12 cellular contexts compared by ENCODE assay signal in genomic region chr20:61874421-61875068, GRCh38.
DNase-seq lines count a peak whose midpoint lies in the region; ATAC-seq and TF ChIP-seq lines count a peak whose summit lies in the region.
"Had no signal": no experiment of that assay in that cellular context is flagged by ENCODE, and none has a peak within 500 bp of the region (broad histone marks: within the 10 kb centered on the region; RNA-seq: fewer than 3 reads in every experiment).

No MANE protein-coding gene starts in this region.

- no peaks in the 10 kb centered on the region for H3F3A ChIP-seq in PC-3 (ENCODE audit: low read length, unreplicated experiment)

- no peaks in the 10 kb centered on the region for H3K23me2 ChIP-seq in H9 (ENCODE audit: insufficient read length, low read depth, low read length, poor library complexity, severe bottlenecking)

- peak; percentile 54 for TF ChIP-seq CTCF in A673 (conservative IDR thresholded peaks at IDR 0.05; ENCODE audit: low read depth, low read length)
- TF ChIP-seq CTCF in H9 (conservative IDR thresholded peaks at IDR 0.05): peak; percentile 77
- TF ChIP-seq CTCF in PC-3 (conservative IDR thresholded peaks at IDR 0.05; ENCODE audit: low read depth, low read length): peak; percentile 59
- TF ChIP-seq CTCF in esophagus squamous epithelium (IDR thresholded peaks at IDR 0.05): peak in 5 of 6 experiments; percentile 28 to 75 (median 35)
- TF ChIP-seq CTCF in CD8-positive, alpha-beta T cell (IDR thresholded peaks at IDR 0.05): no peak

- no peak overlapping the region for H3K27ac ChIP-seq in A673 (ENCODE audit: low read depth, low read length, poor library complexity, severe bottlenecking)
- no peak overlapping the region for H3K27ac ChIP-seq in H9 (ENCODE audit: insufficient read length, low read depth, low read length)
- no peak overlapping the region for H3K27ac ChIP-seq in PC-3 (ENCODE audit: low read length)
- no peak overlapping the region for H3K27ac ChIP-seq in esophagus squamous epithelium
- H3K27ac ChIP-seq in naive thymus-derived CD4-positive, alpha-beta T cell (ENCODE audit: low read depth, low read length): no peak overlapping the region
- H3K27ac ChIP-seq in CD8-positive, alpha-beta T cell (ENCODE audit: low read depth, low read length): no peak overlapping the region
- H3K27ac ChIP-seq: coronary artery had no signal

- peaks cover 12 to 15% of the 10 kb centered on the region in 2 experiments for H3K9me3 Mint-ChIP-seq in H9
- H3K9me3 Mint-ChIP-seq in naive thymus-derived CD4-positive, alpha-beta T cell: no peaks in the 10 kb centered on the region
- H3K9me3 Mint-ChIP-seq in CD8-positive, alpha-beta T cell: no peaks in the 10 kb centered on the region
- H3K9me3 Mint-ChIP-seq: stimulated activated naive CD8-positive, alpha-beta T cell treated with anti-CD3 and anti-CD28 coated beads, Interleukin-15, Interleukin-2, amounts not matched to agents 100 ng/mL and 50 ng/mL, for 24 hours had no signal

- intact Hi-C loops in A673 (cut with micrococcal nuclease; ENCODE audit: unreplicated experiment) (no loop called here), PC-3 (cut with micrococcal nuclease) (no loop called here), esophagus squamous epithelium (cut with DNase I) (no loop called here)
- intact Hi-C loops in naive thymus-derived CD4-positive, alpha-beta T cell (cut with micrococcal nuclease): no loop called here
- intact Hi-C loops in CD8-positive, alpha-beta T cell (cut with DNase I, micrococcal nuclease): no loop called here

- CTCF ChIA-PET in A673 (lab: Charles Lee): interaction anchor here (0.5 kb wide), 1 partner anchor 328 kb away, joined by 4 read pairs; no protein-coding TSS in a partner anchor
- CTCF ChIA-PET in PC-3 (lab: Charles Lee): no interaction called here
- CTCF ChIA-PET in naive thymus-derived CD4-positive, alpha-beta T cell (lab: Charles Lee): no interaction called here
- CTCF ChIA-PET in CD8-positive, alpha-beta T cell (lab: Charles Lee): interaction anchor here (1.8 kb wide), 1 partner anchor 13 kb away, joined by 6 read pairs; no protein-coding TSS in a partner anchor

- H3K4me1 Mint-ChIP-seq in H9: no peaks in the 10 kb centered on the region
- no peaks in the 10 kb centered on the region for H3K4me1 Mint-ChIP-seq in naive thymus-derived CD4-positive, alpha-beta T cell
- no peaks in the 10 kb centered on the region for H3K4me1 Mint-ChIP-seq in CD8-positive, alpha-beta T cell (ENCODE audit: low read depth)

- no peak overlapping the region for H2BK20ac ChIP-seq in H9 (ENCODE audit: low read depth, low read length, poor library complexity, severe bottlenecking)

- peaks cover 26% of the 10 kb centered on the region for H3K27me3 Mint-ChIP-seq in H9 (ENCODE audit: low read depth)
- H3K27me3 Mint-ChIP-seq in naive thymus-derived CD4-positive, alpha-beta T cell: peaks cover 0 to 2% (median 0%) of the 10 kb centered on the region in 5 donors
- no peaks in the 10 kb centered on the region for H3K27me3 Mint-ChIP-seq in CD8-positive, alpha-beta T cell (ENCODE audit: low read depth)
- H3K27me3 Mint-ChIP-seq: stimulated activated naive CD8-positive, alpha-beta T cell treated with anti-CD3 and anti-CD28 coated beads, Interleukin-15, Interleukin-2, amounts not matched to agents 100 ng/mL and 50 ng/mL, for 24 hours had no signal

- H3K9me3 ChIP-seq in A673 (ENCODE audit: low read depth, low read length, poor library complexity, severe bottlenecking): peaks cover 7% of the 10 kb centered on the region
- H3K9me3 ChIP-seq in H9 (ENCODE audit: control insufficient read depth, low read depth, low read length): no peaks in the 10 kb centered on the region
- peaks cover 4% of the 10 kb centered on the region; the same call in 1 of the 2 replicates for H3K9me3 ChIP-seq in PC-3 (ENCODE audit: low read length)
- no peaks in the 10 kb centered on the region for H3K9me3 ChIP-seq in esophagus squamous epithelium
- H3K9me3 ChIP-seq in naive thymus-derived CD4-positive, alpha-beta T cell (ENCODE audit: control insufficient read depth in 2 of 3, low read length in 3 of 3): no peaks in the 10 kb centered on the region
- H3K9me3 ChIP-seq in CD8-positive, alpha-beta T cell (ENCODE audit: low read length): no peaks in the 10 kb centered on the region

- H3K56ac ChIP-seq in H9 (ENCODE audit: insufficient read length, low read depth, low read length): no peak overlapping the region

- ATAC-seq in PC-3: peak; percentile 57
- no peak for ATAC-seq in naive thymus-derived CD4-positive, alpha-beta T cell
- no peak for ATAC-seq in CD8-positive, alpha-beta T cell
- ATAC-seq in HG02642 (IDR thresholded peaks at IDR 0.05; ENCODE audit: poor library complexity, unreplicated experiment): no peak
- ATAC-seq in GM19463 (IDR thresholded peaks at IDR 0.05; ENCODE audit: unreplicated experiment): no peak

- no peak overlapping the region for H2AK5ac ChIP-seq in H9 (ENCODE audit: insufficient read length, low read length)

- H3K14ac ChIP-seq in H9 (ENCODE audit: insufficient read depth, low read length): no peak overlapping the region; the same call in 1 of the 2 replicates

- POLR2A ChIA-PET in A673 (lab: Charles Lee; ENCODE audit: low non-redundant PET) (no interaction called here), PC-3 (lab: Charles Lee; ENCODE audit: unreplicated experiment) (no interaction called here)
- POLR2A ChIA-PET in naive thymus-derived CD4-positive, alpha-beta T cell (lab: Charles Lee): no interaction called here
- POLR2A ChIA-PET in CD8-positive, alpha-beta T cell (lab: Charles Lee): no interaction called here

- H3K79me1 ChIP-seq in H9 (ENCODE audit: insufficient read depth, low read depth, low read length, poor library complexity, severe bottlenecking): no peaks in the 10 kb centered on the region

- peaks cover 0 to 5% (median 3%) of the 10 kb centered on the region in 3 experiments; a peak in 4 of 7 replicates for H3K36me3 Mint-ChIP-seq in H9 (ENCODE audit: insufficient read depth in 1 of 3, low read depth in 3 of 3)
- H3K36me3 Mint-ChIP-seq in naive thymus-derived CD4-positive, alpha-beta T cell: no peaks in the 10 kb centered on the region
- no peaks in the 10 kb centered on the region for H3K36me3 Mint-ChIP-seq in CD8-positive, alpha-beta T cell

- H2BK5ac ChIP-seq in H9 (ENCODE audit: insufficient read length, low read length): no peak overlapping the region

- no peak overlapping the region for H2BK120ac ChIP-seq in H9 (ENCODE audit: low read depth, low read length, poor library complexity, severe bottlenecking)

- no TSS peak for BruUV-seq in A673 (replicated peaks; lab: Mats Ljungman, UMichigan)
- no TSS peak for BruUV-seq in PC-3 (replicated peaks; lab: Mats Ljungman, UMichigan)

- H3K27ac Mint-ChIP-seq in H9: no peak overlapping the region
- no peak overlapping the region for H3K27ac Mint-ChIP-seq in naive thymus-derived CD4-positive, alpha-beta T cell
- no peak overlapping the region for H3K27ac Mint-ChIP-seq in CD8-positive, alpha-beta T cell
- H3K27ac Mint-ChIP-seq: stimulated activated naive CD8-positive, alpha-beta T cell treated with anti-CD3 and anti-CD28 coated beads, Interleukin-15, Interleukin-2, amounts not matched to agents 100 ng/mL and 50 ng/mL, for 24 hours had no signal

- no peaks in the 10 kb centered on the region for H3K9me2 ChIP-seq in PC-3 (replicated peaks; ENCODE audit: low read length)

- H4K8ac ChIP-seq in H9 (replicated peaks; ENCODE audit: insufficient read length, low read depth, low read length): no peak overlapping the region

- no peak overlapping the region for H3K4ac ChIP-seq in H9 (ENCODE audit: low read depth, low read length)

- H3T11ph ChIP-seq in H9 (ENCODE audit: low read length): no peak overlapping the region

- no CpG with 5 or more reads among the region's 27 CpGs for WGBS in H9 (ENCODE audit: extremely low coverage, insufficient read length, low lambda C conversion rate)
- 26% methylated on average over 8 of the region's 27 CpGs; no CpG with 5 or more reads in 1 of the 2 donors for WGBS in esophagus squamous epithelium, 2 donors

- H3K79me2 ChIP-seq in H9 (ENCODE audit: insufficient read depth, low read length) (no peaks in the 10 kb centered on the region), PC-3 (ENCODE audit: low read length) (no peaks in the 10 kb centered on the region)

- H3K4me3 Mint-ChIP-seq in H9: no peak overlapping the region
- no peak overlapping the region for H3K4me3 Mint-ChIP-seq in naive thymus-derived CD4-positive, alpha-beta T cell
- no peak overlapping the region for H3K4me3 Mint-ChIP-seq in CD8-positive, alpha-beta T cell
- H3K4me3 Mint-ChIP-seq: stimulated activated naive CD8-positive, alpha-beta T cell treated with anti-CD3 and anti-CD28 coated beads, Interleukin-15, Interleukin-2, amounts not matched to agents 100 ng/mL and 50 ng/mL, for 24 hours had no signal

- no peak overlapping the region for H3K18ac ChIP-seq in H9 (ENCODE audit: insufficient read length, low read depth, low read length)

- no peaks in the 10 kb centered on the region for H4K20me1 ChIP-seq in H9 (ENCODE audit: control insufficient read depth, insufficient read depth, insufficient read length)
- H4K20me1 ChIP-seq in PC-3 (ENCODE audit: low read length): no peaks in the 10 kb centered on the region

- no peak overlapping the region for H2BK12ac ChIP-seq in H9 (ENCODE audit: insufficient read length, low read depth, low read length)

- H3K27me3 ChIP-seq in A673 (replicated peaks; ENCODE audit: insufficient read depth, low read depth, low read length, poor library complexity) (peaks cover 2% of the 10 kb centered on the region), H9 (ENCODE audit: insufficient read depth, low read length) (peaks cover 2% of the 10 kb centered on the region; the same call in 1 of the 2 replicates), PC-3 (ENCODE audit: low read length) (peaks cover 98% of the 10 kb centered on the region), esophagus squamous epithelium (peaks cover 0 to 45% (median 0%) of the 10 kb centered on the region in 4 donors)
- no peaks in the 10 kb centered on the region for H3K27me3 ChIP-seq in naive thymus-derived CD4-positive, alpha-beta T cell (ENCODE audit: control insufficient read depth in 2 of 2, insufficient read depth in 2 of 2, low read length in 2 of 2)
- no peaks in the 10 kb centered on the region for H3K27me3 ChIP-seq in CD8-positive, alpha-beta T cell (ENCODE audit: insufficient read depth, low read length)

- no peak overlapping the region for H3K4me2 ChIP-seq in H9 (ENCODE audit: insufficient read depth, insufficient read length, low read length)
- H3K4me2 ChIP-seq in PC-3 (ENCODE audit: low read length): no peak overlapping the region

- H3K4me3 ChIP-seq in A673 (ENCODE audit: low read depth, low read length, poor library complexity, severe bottlenecking) (no peak overlapping the region), PC-3 (ENCODE audit: low read length) (no peak overlapping the region), esophagus squamous epithelium (no peak overlapping the region)
- no peak overlapping the region for H3K4me3 ChIP-seq in naive thymus-derived CD4-positive, alpha-beta T cell (ENCODE audit: low read length)
- H3K4me3 ChIP-seq in CD8-positive, alpha-beta T cell (ENCODE audit: low read depth, low read length): no peak overlapping the region
- H3K4me3 ChIP-seq: coronary artery had no signal

- DNase-seq in A673 (ENCODE audit: low spot score) (peak; percentile 45), H9 (peak; percentile 83), PC-3 (peak; percentile 75), esophagus squamous epithelium (lab: John Stamatoyannopoulos, UW) (no peak)
- no peak for DNase-seq in naive thymus-derived CD4-positive, alpha-beta T cell
- no peak for DNase-seq in CD8-positive, alpha-beta T cell
- DNase-seq: kidney, NCI-H510A had no signal

- no peak overlapping the region for H2BK15ac ChIP-seq in H9 (ENCODE audit: low read depth, low read length)

- H3K36me3 ChIP-seq in A673 (ENCODE audit: insufficient read depth, low read length, poor library complexity, severe bottlenecking) (no peaks in the 10 kb centered on the region), PC-3 (ENCODE audit: low read depth, low read length) (no peaks in the 10 kb centered on the region), esophagus squamous epithelium (no peaks in the 10 kb centered on the region)
- no peaks in the 10 kb centered on the region for H3K36me3 ChIP-seq in naive thymus-derived CD4-positive, alpha-beta T cell (ENCODE audit: control insufficient read depth in 2 of 3, insufficient read depth in 3 of 3, low read length in 3 of 3)
- H3K36me3 ChIP-seq in CD8-positive, alpha-beta T cell (ENCODE audit: insufficient read depth, low read length): no peaks in the 10 kb centered on the region

- H3K4me1 ChIP-seq in A673 (ENCODE audit: insufficient read depth, low read length, poor library complexity, severe bottlenecking): no peaks in the 10 kb centered on the region
- H3K4me1 ChIP-seq in H9 (ENCODE audit: insufficient read depth, low read length): no peaks in the 10 kb centered on the region
- no peaks in the 10 kb centered on the region for H3K4me1 ChIP-seq in PC-3 (ENCODE audit: insufficient read depth, low read length)
- H3K4me1 ChIP-seq in esophagus squamous epithelium: peaks cover 0 to 5% (median 0%) of the 10 kb centered on the region in 3 donors
- H3K4me1 ChIP-seq in naive thymus-derived CD4-positive, alpha-beta T cell (ENCODE audit: control insufficient read depth in 2 of 2, insufficient read depth in 2 of 2, low read length in 2 of 2): no peaks in the 10 kb centered on the region
- no peaks in the 10 kb centered on the region for H3K4me1 ChIP-seq in CD8-positive, alpha-beta T cell (ENCODE audit: insufficient read depth, low read length)

- H4K91ac ChIP-seq in H9 (ENCODE audit: insufficient read length, low read depth, low read length): no peak overlapping the region

- no peak overlapping the region for H4K5ac ChIP-seq in H9 (ENCODE audit: insufficient read length, low read depth, low read length)

- no peak for TF ChIP-seq POLR2A in esophagus squamous epithelium (IDR thresholded peaks at IDR 0.05)

- H2AFZ ChIP-seq in H9 (ENCODE audit: low read length) (no peak overlapping the region), PC-3 (ENCODE audit: low read length) (no peak overlapping the region)

- H3K9ac ChIP-seq in H9 (ENCODE audit: extremely low read depth, insufficient read length, low read length) (no peak overlapping the region), PC-3 (ENCODE audit: low read length) (no peak overlapping the region)

- no peak overlapping the region for H3K23ac ChIP-seq in H9 (ENCODE audit: insufficient read length, low read depth, low read length)

Comparison
In these comparisons a context has a peak if more than half of its experiments do, and no peak if none do; other contexts are left out.
1. DNase-seq: peak in A673 (single experiment), H9 (single experiment) and PC-3 (single experiment); none in esophagus squamous epithelium (single experiment), naive thymus-derived CD4-positive, alpha-beta T cell (0 of 9) and CD8-positive, alpha-beta T cell (0 of 7).
2. CTCF ChIA-PET loops: an anchor here in A673 (0.5 kb wide) and CD8-positive, alpha-beta T cell (1.8 kb wide); none called in PC-3 and naive thymus-derived CD4-positive, alpha-beta T cell.